ENCODE assay signal across 8 cellular contexts in genomic region chr1:113929750-113930498, GRCh38. TPM values are rescaled to one million over a fixed set of nuclear protein-coding genes. Genes with fewer than 3 reads are reported as not detected.
A peak's percentile ranks its signal among the peaks of the same experiment; 100 is the strongest.
DNase-seq lines count a peak whose midpoint lies in the region; ATAC-seq and TF ChIP-seq lines count a peak whose summit lies in the region.

No MANE protein-coding gene starts in this region.

- H3K4me3 ChIP-seq in iPS-18a (ENCODE audit: low read length) (peak overlapping the region; percentile 99), smooth muscle cell (peak overlapping the region; percentile 92)

- under 1% methylated on average over 35 of the region's 64 CpGs for whole genome bisulfite sequencing in smooth muscle cell (ENCODE audit: low lambda C conversion rate)

- ATAC-seq in GM19324 (IDR thresholded peaks at IDR 0.05; ENCODE audit: low FRiP score, unreplicated experiment), result peak; percentile 53
- ATAC-seq in HG03442 (IDR thresholded peaks at IDR 0.05; ENCODE audit: unreplicated experiment), result peak; percentile 28

- H3K9me3 ChIP-seq in iPS-18a (ENCODE audit: control insufficient read depth, low read depth, low read length) (no peaks in the 10 kb centered on the region), smooth muscle cell (replicated peaks; ENCODE audit: low read depth) (no peaks in the 10 kb centered on the region)

- H3K36me3 ChIP-seq in iPS-18a (ENCODE audit: control insufficient read depth, low read depth, low read length) (no peaks in the 10 kb centered on the region), smooth muscle cell (ENCODE audit: low read depth) (no peaks in the 10 kb centered on the region)

- peak overlapping the region; percentile 1 for H2AFZ ChIP-seq in smooth muscle cell (ENCODE audit: low read depth)

- H3K27me3 ChIP-seq in iPS-18a (ENCODE audit: control insufficient read depth, insufficient read depth, low read length), result peaks cover 10% of the 10 kb centered on the region
- H3K27me3 ChIP-seq in smooth muscle cell (ENCODE audit: low read depth), result peaks cover 7% of the 10 kb centered on the region

- H3K27ac ChIP-seq in iPS-18a (ENCODE audit: low read length) (no peak overlapping the region), smooth muscle cell (ENCODE audit: low read depth) (peak overlapping the region; percentile 96)

- peak; percentile 74 for DNase-seq in CD1c-positive myeloid dendritic cell (ENCODE audit: extremely low spot score)
- peak; percentile 74 for DNase-seq in T-helper 22 cell (ENCODE audit: low read depth)
- peak; percentile 72 for DNase-seq in astrocyte of the hippocampus (ENCODE audit: low read depth, low spot score)
- peak; percentile 69 for DNase-seq in smooth muscle cell (lab: John Stamatoyannopoulos, UW; ENCODE audit: unreplicated experiment)
- no peak for DNase-seq in foreskin melanocyte

- peaks cover 46% of the 10 kb centered on the region for H4K20me1 ChIP-seq in smooth muscle cell (ENCODE audit: low read depth)

- TF ChIP-seq CTCF in smooth muscle cell (IDR thresholded peaks at IDR 0.05; ENCODE audit: borderline replicate concordance, insufficient read depth, poor library complexity, severe bottlenecking), result no peak

- H3K79me2 ChIP-seq in smooth muscle cell (ENCODE audit: low read depth), result peaks cover 51% of the 10 kb centered on the region

- H3K4me2 ChIP-seq in smooth muscle cell, result peak overlapping the region; percentile 88

- H3F3A ChIP-seq in smooth muscle cell (ENCODE audit: low read depth), result peaks cover 6% of the 10 kb centered on the region

- peak overlapping the region; percentile 76 for H3K9ac ChIP-seq in iPS-18a (ENCODE audit: low read length)
- peak overlapping the region; percentile 99 for H3K9ac ChIP-seq in smooth muscle cell (ENCODE audit: low read depth)

- H3K4me1 ChIP-seq in iPS-18a (ENCODE audit: control insufficient read depth, low read depth, low read length) (peaks cover 15% of the 10 kb centered on the region), smooth muscle cell (ENCODE audit: low read depth) (peaks cover 15% of the 10 kb centered on the region)

RNA-seq across cellular contexts. Expression of gene HIPK1, which starts 0.8 kb away (rescaled TPM):
- total RNA-seq in smooth muscle cell, result 34.2 TPM in 2 replicates
- polyA plus RNA-seq in smooth muscle cell, result 11.4 and 12.0 TPM in 2 replicates

RNA-seq across cellular contexts. Expression of gene DCLRE1B, which starts 24.8 kb away (rescaled TPM):
- 5.6 and 11.0 TPM in 2 replicates for total RNA-seq in smooth muscle cell
- 5.9 and 6.6 TPM in 2 replicates for polyA plus RNA-seq in smooth muscle cell

RNA-seq across cellular contexts. Expression of gene AP4B1, which starts 25.3 kb away (rescaled TPM):
- 9.4 and 17.3 TPM in 2 replicates for total RNA-seq in smooth muscle cell
- polyA plus RNA-seq in smooth muscle cell, result 8.5 and 11.6 TPM in 2 replicates

RNA-seq across cellular contexts. Expression of gene BCL2L15, which starts 42.5 kb away (rescaled TPM):
- 0.13 TPM in 1 of 2 replicates, not detected in the other for total RNA-seq in smooth muscle cell
- not detected in 2 replicates for polyA plus RNA-seq in smooth muscle cell

RNA-seq across cellular contexts. Expression of gene OLFML3, which starts 49.4 kb away (rescaled TPM):
- total RNA-seq in smooth muscle cell, result 220 and 274 TPM in 2 replicates
- polyA plus RNA-seq in smooth muscle cell, result 256 and 308 TPM in 2 replicates
